In the genomic region with DNA sequence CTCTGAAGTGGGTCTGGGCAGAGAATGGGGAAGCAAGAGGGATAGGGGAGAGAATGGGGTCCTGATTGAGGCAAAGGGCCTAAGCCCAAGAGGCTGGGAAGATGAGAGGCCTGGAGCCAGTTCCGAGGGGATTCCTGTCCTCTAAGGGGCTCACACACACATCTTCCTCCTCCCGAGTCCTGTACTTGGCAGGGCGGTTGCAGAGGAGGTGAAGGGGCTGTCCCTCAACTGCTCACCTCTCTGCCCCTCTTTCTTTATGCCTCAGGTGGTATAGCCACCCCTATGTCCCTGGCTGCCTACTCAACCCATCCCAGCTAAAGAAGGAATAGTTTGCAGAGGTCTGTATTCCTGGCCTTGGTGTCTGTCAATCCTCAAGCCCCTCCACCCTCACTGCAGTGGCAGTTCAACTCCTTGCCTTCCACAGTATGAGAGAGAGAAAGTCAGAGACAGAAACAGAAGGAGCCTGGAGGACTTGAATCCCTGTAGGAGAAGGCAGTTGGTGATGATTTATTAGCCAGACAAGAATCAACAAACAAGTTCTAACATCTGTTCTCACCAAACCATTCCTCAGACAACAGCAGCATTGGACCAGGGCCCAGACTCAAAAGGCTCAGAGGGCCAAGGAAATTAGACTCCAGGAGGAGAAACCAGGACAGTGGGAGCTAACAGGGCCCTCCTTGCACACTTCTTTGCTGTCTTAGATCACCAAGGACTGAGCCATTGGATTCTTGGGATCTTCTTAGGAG, we compare ENCODE assay signal across 9 cellular contexts. TPM values are rescaled to one million over a fixed set of nuclear protein-coding genes. Genes with fewer than 3 reads are reported as not detected.
DNase-seq lines count a peak whose midpoint lies in the region; ATAC-seq, FAIRE-seq and TF ChIP-seq lines count a peak whose summit lies in the region.
"Had no signal": no experiment of that assay in that cellular context is flagged by ENCODE, and none has a peak within 500 bp of the region (broad histone marks: within the 10 kb centered on the region; RNA-seq: fewer than 3 reads in every experiment).

No MANE protein-coding gene starts in this region.

- ATAC-seq in HG03135 (IDR thresholded peaks at IDR 0.05; ENCODE audit: unreplicated experiment): no peak

- H3K27me3 ChIP-seq in bronchial epithelial cell (ENCODE audit: control insufficient read depth, insufficient read depth, low read length): no peaks in the 10 kb centered on the region

- no peak for FAIRE-seq in bronchial epithelial cell (lab: Jason Lieb, UNC)

- H3K36me3 ChIP-seq in bronchial epithelial cell (ENCODE audit: control insufficient read depth, insufficient read depth, low read length): no peaks in the 10 kb centered on the region

- peak; percentile 79 for DNase-seq in M059J (ENCODE audit: low read depth)
- DNase-seq in bronchial epithelial cell (ENCODE audit: low read depth): peak; percentile 56
- DNase-seq in renal cortical epithelial cell (ENCODE audit: low read depth): peak; percentile 21
- no peak for DNase-seq in DMS53 (lab: John Stamatoyannopoulos, UW)
- no peak for DNase-seq in ecto neural progenitor cell (ENCODE audit: low spot score)
- DNase-seq: activated CD4-positive, alpha-beta T cell treated with anti-CD3 and anti-CD28 coated beads for 4 hours; hippocampal formation; MV-4-11 had no signal

- H3K4me3 ChIP-seq in bronchial epithelial cell (ENCODE audit: low read depth, low read length): no peak overlapping the region

- TF ChIP-seq CTCF in bronchial epithelial cell (IDR thresholded peaks at IDR 0.05; ENCODE audit: insufficient read depth, low read length, severe bottlenecking): no peak

RNA-seq across cellular contexts. Expression of a gene that starts 10.7 kb away (rescaled TPM):
- 0.71 TPM in 1 of 2 replicates, not detected in the other for total RNA-seq in M059J (2014; rRNA removed; shearing (Covaris generic))
- 1.2 and 1.8 TPM in 2 replicates for total RNA-seq in bronchial epithelial cell
- 0.30 TPM in 1 of 2 replicates, not detected in the other for total RNA-seq in renal cortical epithelial cell

RNA-seq across cellular contexts. Expression of a gene that starts 38.6 kb away (rescaled TPM):
- total RNA-seq in M059J (2014; rRNA removed; shearing (Covaris generic)): 38.4 and 41.9 TPM in 2 replicates
- total RNA-seq in bronchial epithelial cell (9.2 and 11.5 TPM in 2 replicates), renal cortical epithelial cell (9.4 and 26.2 TPM in 2 replicates)

RNA-seq across cellular contexts. Expression of a gene that starts 53.0 kb away (rescaled TPM):
- not detected in 2 replicates for total RNA-seq in M059J (2014; rRNA removed; shearing (Covaris generic))
- not detected in 2 replicates for total RNA-seq in bronchial epithelial cell
- not detected in 2 replicates for total RNA-seq in renal cortical epithelial cell

RNA-seq across cellular contexts. Expression of a gene that starts 54.5 kb away (rescaled TPM):
- 211 and 264 TPM in 2 replicates for total RNA-seq in M059J (2014; rRNA removed; shearing (Covaris generic))
- total RNA-seq in bronchial epithelial cell (163 and 225 TPM in 2 replicates), renal cortical epithelial cell (249 and 383 TPM in 2 replicates)

RNA-seq across cellular contexts. Expression of a gene that starts 54.7 kb away (rescaled TPM):
- total RNA-seq in M059J (2014; rRNA removed; shearing (Covaris generic)): not detected in 2 replicates
- not detected in 2 replicates for total RNA-seq in bronchial epithelial cell
- not detected in 2 replicates for total RNA-seq in renal cortical epithelial cell

Comparison
In these comparisons a context has a peak if more than half of its experiments do, and no peak if none do; other contexts are left out.
1. DNase-seq: peak in M059J (single experiment), bronchial epithelial cell (single experiment) and renal cortical epithelial cell (single experiment); none in DMS53 (single experiment) and ecto neural progenitor cell (single experiment).